28 cellular contexts compared by ENCODE assay signal in the genomic region with DNA sequence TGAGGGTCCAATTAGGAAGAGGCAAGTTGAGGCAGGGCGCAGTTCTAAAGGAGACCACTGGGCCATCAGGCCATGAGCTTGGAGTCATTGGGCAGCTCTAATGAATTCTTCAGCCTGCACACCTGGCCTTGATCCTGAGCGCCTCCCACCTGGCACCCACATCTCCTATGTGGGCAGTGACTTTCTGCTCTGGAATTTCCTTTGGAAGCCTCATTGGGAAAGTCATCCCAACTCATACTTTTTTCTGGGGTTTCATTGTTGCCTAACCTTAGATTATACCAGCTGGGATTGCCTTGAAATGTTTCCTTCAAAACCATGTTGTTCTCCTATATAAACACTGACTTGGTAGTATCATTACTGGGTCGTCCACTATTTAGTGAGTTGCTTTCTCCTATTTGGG. TPM values are rescaled to one million over a fixed set of nuclear protein-coding genes. Genes with fewer than 3 reads are reported as not detected.
DNase-seq lines count a peak whose midpoint lies in the region; FAIRE-seq and TF ChIP-seq lines count a peak whose summit lies in the region.
"Had no signal": no experiment of that assay in that cellular context is flagged by ENCODE, and none has a peak within 500 bp of the region (broad histone marks: within the 10 kb centered on the region; RNA-seq: fewer than 3 reads in every experiment).

No MANE protein-coding gene starts in this region.

- H3K27me3 Mint-ChIP-seq in MCF 10A (ENCODE audit: insufficient read depth, unreplicated experiment), result no peaks in the 10 kb centered on the region
- H3K27me3 Mint-ChIP-seq in nephron progenitor cell (ENCODE audit: low read depth, poor library complexity), result peaks cover 39% of the 10 kb centered on the region
- H3K27me3 Mint-ChIP-seq: activated CD8-positive, alpha-beta T cell treated with anti-CD3 and anti-CD28 coated beads for 36 hours; activated naive CD4-positive, alpha-beta T cell treated with anti-CD3 and anti-CD28 coated beads, Interleukin-2, amount 10 ng/mL, durations not matched to agents 7 days and 5 days; activated T-cell treated with anti-CD3 and anti-CD28 coated beads, Interleukin-2, amount 50 U/mL, for 24 hours had no signal

- no peaks in the 10 kb centered on the region for H3K36me3 Mint-ChIP-seq in MCF 10A (ENCODE audit: insufficient read depth, unreplicated experiment)
- H3K36me3 Mint-ChIP-seq in nephron progenitor cell (ENCODE audit: low read depth), result no peaks in the 10 kb centered on the region
- H3K36me3 Mint-ChIP-seq: activated naive CD4-positive, alpha-beta T cell treated with anti-CD3 and anti-CD28 coated beads, Interleukin-2, amount 10 ng/mL, durations not matched to agents 7 days and 5 days; CD14-positive monocyte had no signal

- H3K4me3 ChIP-seq in breast epithelium (no peak overlapping the region), epithelial cell of proximal tubule (ENCODE audit: low read depth, low read length) (no peak overlapping the region)
- H3K4me3 ChIP-seq: gastrocnemius medialis, left ventricle myocardium inferior, SJSA1, spleen, uterus had no signal

- BruUV-seq in MCF 10A (replicated peaks; lab: Mats Ljungman, UMichigan), result no TSS peak

- TF ChIP-seq POLR2A in breast epithelium (IDR thresholded peaks at IDR 0.05), result no peak
- no peak for TF ChIP-seq POLR2A in H54 (IDR thresholded peaks at IDR 0.05; ENCODE audit: low read depth, low read length)

- POLR2A ChIA-PET in MCF 10A (lab: Yijun Ruan, JAX), result interaction anchor here (1.0 kb wide), 1 partner anchor 11 kb away, joined by 4 read pairs; no protein-coding TSS in a partner anchor
- POLR2A ChIA-PET in RWPE1 (lab: Yijun Ruan, JAX; ENCODE audit: low non-redundant PET), result no interaction called here

- CTCF ChIA-PET in MCF 10A (lab: Yijun Ruan, JAX) (interaction anchor here (0.9 to 1.2 kb wide), 2 partner anchors 87 to 229 kb away, joined by 3 to 4 read pairs; no protein-coding TSS in a partner anchor), RWPE1 (lab: Yijun Ruan, JAX) (no interaction called here)

- FAIRE-seq in urothelium cell line (lab: Jason Lieb, UNC) (no peak), H54 (lab: Jason Lieb, UNC) (no peak)
- FAIRE-seq: A204.1, GM12892 had no signal

- no peaks in the 10 kb centered on the region for H3K36me3 ChIP-seq in breast epithelium
- H3K36me3 ChIP-seq: gastrocnemius medialis, left ventricle myocardium inferior, spleen, uterus had no signal

- TF ChIP-seq CTCF in MCF 10A (IDR thresholded peaks at IDR 0.05; ENCODE audit: unreplicated experiment) (no peak), breast epithelium (IDR thresholded peaks at IDR 0.05) (no peak), RWPE1 (conservative IDR thresholded peaks at IDR 0.05; ENCODE audit: low read depth) (no peak), epithelial cell of proximal tubule (conservative IDR thresholded peaks at IDR 0.05; ENCODE audit: low read depth, low read length) (no peak), nephron progenitor cell (IDR thresholded peaks at IDR 0.05) (no peak)

- H3K4me1 ChIP-seq in breast epithelium, result no peaks in the 10 kb centered on the region
- H3K4me1 ChIP-seq: gastrocnemius medialis, left ventricle myocardium inferior, spleen, uterus had no signal

- H3K27ac Mint-ChIP-seq in MCF 10A (ENCODE audit: low read depth, unreplicated experiment) (peak overlapping the region; percentile 30), nephron progenitor cell (no peak overlapping the region)
- H3K27ac Mint-ChIP-seq: activated CD8-positive, alpha-beta T cell treated with anti-CD3 and anti-CD28 coated beads for 36 hours; activated naive CD4-positive, alpha-beta T cell treated with anti-CD3 and anti-CD28 coated beads, Interleukin-2, amount 10 ng/mL, durations not matched to agents 7 days and 5 days; activated T-cell treated with anti-CD3 and anti-CD28 coated beads, Interleukin-2, amount 50 U/mL, for 24 hours; CD14-positive monocyte; T-helper 2 cell treated with Interferon-gamma antibody and Interleukin-4, amounts not matched to agents 5 μg/mL and 100 μg/mL, for 36 hours had no signal

- DNase-seq in MCF 10A (ENCODE audit: unreplicated experiment), result peak; percentile 91
- no peak for DNase-seq in breast epithelium (ENCODE audit: low spot score in 2 of 2)
- DNase-seq in RWPE1 (ENCODE audit: low spot score), result peak; percentile 85
- peak; percentile 35 for DNase-seq in epithelial cell of proximal tubule (ENCODE audit: low read depth)
- DNase-seq in urothelium cell line (ENCODE audit: low spot score), result peak; percentile 70
- DNase-seq in H54 (ENCODE audit: insufficient read length, low spot score), result no peak
- no peak for DNase-seq in DMS153 (lab: John Stamatoyannopoulos, UW)
- no peak for DNase-seq in nephron progenitor cell
- DNase-seq: activated CD4-positive, CD25-positive, alpha-beta regulatory T cell; activated CD8-positive, alpha-beta T cell treated with anti-CD3 and anti-CD28 coated beads for 36 hours; activated naive CD4-positive, alpha-beta T cell treated with anti-CD3 and anti-CD28 coated beads, Interleukin-2, amount 10 ng/mL, durations not matched to agents 7 days and 5 days; activated T-cell treated with anti-CD3 and anti-CD28 coated beads, Interleukin-2, amount 50 U/mL, for 24 hours; aorta; cortex of kidney; gastrocnemius medialis; GF-D8; left ventricle myocardium inferior; NCI-H1417; spleen; stimulated activated CD4-positive, alpha-beta T cell treated with anti-CD3 and anti-CD28 coated beads, Interleukin-4, amount 100 ng/mL, for 4 hours; uterus had no signal

- H3K9me3 Mint-ChIP-seq in MCF 10A (ENCODE audit: unreplicated experiment), result no peaks in the 10 kb centered on the region
- H3K9me3 Mint-ChIP-seq in nephron progenitor cell, result no peaks in the 10 kb centered on the region
- H3K9me3 Mint-ChIP-seq: activated CD8-positive, alpha-beta T cell treated with anti-CD3 and anti-CD28 coated beads for 36 hours; activated naive CD4-positive, alpha-beta T cell treated with anti-CD3 and anti-CD28 coated beads, Interleukin-2, amount 10 ng/mL, durations not matched to agents 7 days and 5 days; T-helper 2 cell treated with Interferon-gamma antibody and Interleukin-4, amounts not matched to agents 5 μg/mL and 100 μg/mL, for 36 hours had no signal

- peaks cover 0 to 7% of the 10 kb centered on the region in 2 donors for H3K27me3 ChIP-seq in breast epithelium
- H3K27me3 ChIP-seq: gastrocnemius medialis, SJSA1, uterus had no signal

- H3K27ac ChIP-seq in breast epithelium (no peak overlapping the region), RWPE1 (peak overlapping the region; percentile 59)
- H3K27ac ChIP-seq: gastrocnemius medialis, KMS-11, left ventricle myocardium inferior, SJSA1, spleen, uterus had no signal

- H3K4me3 Mint-ChIP-seq in MCF 10A (ENCODE audit: unreplicated experiment) (no peak overlapping the region), nephron progenitor cell (no peak overlapping the region)
- H3K4me3 Mint-ChIP-seq: activated CD8-positive, alpha-beta T cell treated with anti-CD3 and anti-CD28 coated beads for 36 hours; activated naive CD4-positive, alpha-beta T cell treated with anti-CD3 and anti-CD28 coated beads, Interleukin-2, amount 10 ng/mL, durations not matched to agents 7 days and 5 days; activated T-cell treated with anti-CD3 and anti-CD28 coated beads, Interleukin-2, amount 50 U/mL, for 24 hours; CD14-positive monocyte; T-helper 2 cell treated with Interferon-gamma antibody and Interleukin-4, amounts not matched to agents 5 μg/mL and 100 μg/mL, for 36 hours had no signal

- peaks cover 54% of the 10 kb centered on the region for H3K4me1 Mint-ChIP-seq in MCF 10A (ENCODE audit: insufficient read depth, unreplicated experiment)
- H3K4me1 Mint-ChIP-seq in nephron progenitor cell, result no peaks in the 10 kb centered on the region
- H3K4me1 Mint-ChIP-seq: activated naive CD4-positive, alpha-beta T cell treated with anti-CD3 and anti-CD28 coated beads, Interleukin-2, amount 10 ng/mL, durations not matched to agents 7 days and 5 days; CD14-positive monocyte had no signal

- H3K9me3 ChIP-seq in breast epithelium, result no peaks in the 10 kb centered on the region
- H3K9me3 ChIP-seq: gastrocnemius medialis, SJSA1, uterus had no signal

- intact Hi-C loops in MCF 10A (cut with micrococcal nuclease) (no loop called here), breast epithelium (cut with DNase I; ENCODE audit: low total_unique reads) (no loop called here)

RNA-seq across cellular contexts. Expression of a gene that starts 54.1 kb away (rescaled TPM):
- 0.86 and 1.3 TPM in 2 replicates for total RNA-seq in MCF 10A (2022)
- not detected for total RNA-seq in breast epithelium
- total RNA-seq in epithelial cell of proximal tubule, result 3.7 and 3.9 TPM in 2 replicates
- total RNA-seq: activated CD8-positive, alpha-beta T cell treated with anti-CD3 and anti-CD28 coated beads for 36 hours; aorta; gastrocnemius medialis; left ventricle myocardium inferior; OCI-LY7; spleen had no signal

Comparison
In these comparisons a context has a peak if more than half of its experiments do, and no peak if none do; other contexts are left out.
1. DNase-seq: peak in MCF 10A (single experiment), RWPE1 (single experiment), epithelial cell of proximal tubule (single experiment) and urothelium cell line (single experiment); none in breast epithelium (0 of 2), H54 (single experiment), DMS153 (single experiment) and nephron progenitor cell (single experiment).